In genomic region chr10:107718868-107719267, GRCh38 we compare ENCODE assay signal across 25 cellular contexts.
"Had no signal": no experiment of that assay in that cellular context is flagged by ENCODE, and none has a peak within 500 bp of the region (broad histone marks: within the 10 kb centered on the region; RNA-seq: fewer than 3 reads in every experiment).

No MANE protein-coding gene starts in this region.

- H3K27ac ChIP-seq: coronary artery, hepatocyte, neutrophil, psoas muscle, spleen, testis, tibial nerve had no signal

- DNase-seq: effector CD4-positive, alpha-beta T cell; endodermal cell; foreskin melanocyte; head of caudate nucleus; left colon; left ventricle myocardium superior; mesendoderm; naive thymus-derived CD4-positive, alpha-beta T cell; nephron progenitor cell; psoas muscle; retina; spleen; stimulated activated CD4-positive, alpha-beta T cell treated with anti-CD3 and anti-CD28 coated beads, Interleukin-15, amount 100 ng/mL, for 24 hours; stimulated activated CD4-positive, alpha-beta T cell treated with anti-CD3 and anti-CD28 coated beads, Interleukin-1b, Interleukin-23, amount 100 ng/mL, for 48 hours; stimulated activated CD4-positive, alpha-beta T cell treated with anti-CD3 and anti-CD28 coated beads, Interleukin-4, amount 100 ng/mL, for 4 hours; stimulated activated naive B cell treated with anti-CD40 and anti-IgM and Interleukin-4, amounts not matched to agents 10 μg/mL and 1 μg/mL and 100 μg/mL, for 72 hours; stimulated activated naive CD8-positive, alpha-beta T cell treated with anti-CD3 and anti-CD28 coated beads, Interleukin-15, amount 100 ng/mL, for 72 hours; testis had no signal

- H3K36me3 Mint-ChIP-seq: naive thymus-derived CD4-positive, alpha-beta T cell; stimulated activated naive B cell treated with anti-CD40 and anti-IgM and Interleukin-4, amounts not matched to agents 10 μg/mL and 1 μg/mL and 100 μg/mL, for 72 hours had no signal

- H3K9me3 Mint-ChIP-seq: endodermal cell, nephron progenitor cell had no signal

- ATAC-seq: left colon; left ventricle myocardium superior; naive thymus-derived CD4-positive, alpha-beta T cell; psoas muscle; sciatic nerve; stimulated activated naive B cell treated with anti-CD40 and anti-IgM and Interleukin-4, amounts not matched to agents 10 μg/mL and 1 μg/mL and 100 μg/mL, for 72 hours; stimulated activated naive CD8-positive, alpha-beta T cell treated with anti-CD3 and anti-CD28 coated beads, Interleukin-15, amount 100 ng/mL, for 72 hours had no signal

- H3K27ac Mint-ChIP-seq: endodermal cell; naive thymus-derived CD4-positive, alpha-beta T cell; nephron progenitor cell; stimulated activated naive B cell treated with anti-CD40 and anti-IgM and Interleukin-4, amounts not matched to agents 10 μg/mL and 1 μg/mL and 100 μg/mL, for 72 hours; stimulated activated naive CD8-positive, alpha-beta T cell treated with anti-CD3 and anti-CD28 coated beads, Interleukin-15, amount 100 ng/mL, for 72 hours had no signal

- H3K4me3 Mint-ChIP-seq: endodermal cell; naive thymus-derived CD4-positive, alpha-beta T cell; nephron progenitor cell; stimulated activated naive B cell treated with anti-CD40 and anti-IgM and Interleukin-4, amounts not matched to agents 10 μg/mL and 1 μg/mL and 100 μg/mL, for 72 hours; stimulated activated naive CD8-positive, alpha-beta T cell treated with anti-CD3 and anti-CD28 coated beads, Interleukin-15, amount 100 ng/mL, for 72 hours had no signal

- H3K36me3 ChIP-seq: spleen, tibial nerve had no signal

- H3K4me1 Mint-ChIP-seq: naive thymus-derived CD4-positive, alpha-beta T cell; nephron progenitor cell; stimulated activated naive B cell treated with anti-CD40 and anti-IgM and Interleukin-4, amounts not matched to agents 10 μg/mL and 1 μg/mL and 100 μg/mL, for 72 hours; stimulated activated naive CD8-positive, alpha-beta T cell treated with anti-CD3 and anti-CD28 coated beads, Interleukin-15, amount 100 ng/mL, for 72 hours had no signal

- H3K4me2 ChIP-seq: hepatocyte had no signal

- H3K79me2 ChIP-seq: hepatocyte had no signal

- H2AFZ ChIP-seq: hepatocyte had no signal

- H3K4me1 ChIP-seq: psoas muscle, spleen, testis, tibial nerve had no signal

- H3K27me3 ChIP-seq: hepatocyte, neutrophil, spleen, testis, tibial nerve had no signal

- H3K9me3 ChIP-seq: neutrophil, psoas muscle, spleen, testis, tibial nerve had no signal

- H3K4me3 ChIP-seq: coronary artery, hepatocyte, lung, psoas muscle, spleen, testis, tibial nerve had no signal

- FAIRE-seq: endothelial cell of umbilical vein had no signal

- H3K27me3 Mint-ChIP-seq: naive thymus-derived CD4-positive, alpha-beta T cell; stimulated activated naive B cell treated with anti-CD40 and anti-IgM and Interleukin-4, amounts not matched to agents 10 μg/mL and 1 μg/mL and 100 μg/mL, for 72 hours; stimulated activated naive CD8-positive, alpha-beta T cell treated with anti-CD3 and anti-CD28 coated beads, Interleukin-15, amount 100 ng/mL, for 72 hours had no signal
